Comparison of ENCODE assay signal across 24 cellular contexts in genomic region chr3:85170646-85171045, GRCh38.
"Had no signal": no experiment of that assay in that cellular context is flagged by ENCODE, and none has a peak within 500 bp of the region (broad histone marks: within the 10 kb centered on the region; RNA-seq: fewer than 3 reads in every experiment).

No MANE protein-coding gene starts in this region.

- H3K4me3 ChIP-seq: adrenal gland, breast epithelium, SK-N-MC had no signal

- H3K27ac ChIP-seq: adrenal gland, breast epithelium, SK-N-MC, VCaP had no signal

- H3K27me3 Mint-ChIP-seq: activated CD4-positive, alpha-beta memory T cell treated with anti-CD3 and anti-CD28 coated beads, Interleukin-2, amount 10 ng/mL, durations not matched to agents 7 days and 5 days; activated CD4-positive, alpha-beta T cell treated with anti-CD3 and anti-CD28 coated beads for 36 hours; activated naive CD8-positive, alpha-beta T cell treated with anti-CD3 and anti-CD28 coated beads, Interleukin-2, amount 10 ng/mL, durations not matched to agents 7 days and 5 days had no signal

- DNase-seq: activated CD4-positive, alpha-beta memory T cell treated with anti-CD3 and anti-CD28 coated beads, Interleukin-2, amount 10 ng/mL, durations not matched to agents 7 days and 5 days; activated CD4-positive, alpha-beta T cell treated with anti-CD3 and anti-CD28 coated beads for 36 hours; activated CD4-positive, alpha-beta T cell treated with anti-CD3 and anti-CD28 coated beads, Interleukin-2, amount 50 U/mL, for 1 hour; activated CD4-positive, CD25-positive, alpha-beta regulatory T cell; activated naive CD4-positive, alpha-beta T cell treated with anti-CD3 and anti-CD28 coated beads, Interleukin-2, amount 50 U/mL, for 16 hours; activated naive CD8-positive, alpha-beta T cell treated with anti-CD3 and anti-CD28 coated beads, Interleukin-2, amount 10 ng/mL, durations not matched to agents 7 days and 5 days; activated T-cell treated with anti-CD3 and anti-CD28 coated beads for 4 hours; activated T-cell treated with anti-CD3 and anti-CD28 coated beads, Interleukin-2, amount 50 U/mL, for 48 hours; adrenal gland; aorta; central memory CD4-positive, alpha-beta T cell; MM.1S; NCI-H1105; NCI-H1436; NCI-H1694 treated with DMSO at 0.1 percent for 48 hours; NCI-H2029 treated with DMSO at 0.1 percent for 48 hours; NCI-H510A treated with DMSO at 0.1 percent for 48 hours; NCI-H69; NK-92 treated with Interleukin-12 subunit alpha and Interleukin-12 subunit beta, amount 100 ng/mL, for 24 hours; SIG-M5; T-helper 1 cell had no signal

- H3K36me3 ChIP-seq: adrenal gland, breast epithelium had no signal

- H3K9me3 Mint-ChIP-seq: activated naive CD8-positive, alpha-beta T cell treated with anti-CD3 and anti-CD28 coated beads, Interleukin-2, amount 10 ng/mL, durations not matched to agents 7 days and 5 days had no signal

- H3K27me3 ChIP-seq: adrenal gland, breast epithelium had no signal

- H3K4me1 Mint-ChIP-seq: activated CD4-positive, alpha-beta memory T cell treated with anti-CD3 and anti-CD28 coated beads, Interleukin-2, amount 10 ng/mL, durations not matched to agents 7 days and 5 days; activated CD4-positive, alpha-beta T cell treated with anti-CD3 and anti-CD28 coated beads for 36 hours; activated naive CD8-positive, alpha-beta T cell treated with anti-CD3 and anti-CD28 coated beads, Interleukin-2, amount 10 ng/mL, durations not matched to agents 7 days and 5 days had no signal

- H3K36me3 Mint-ChIP-seq: activated naive CD8-positive, alpha-beta T cell treated with anti-CD3 and anti-CD28 coated beads, Interleukin-2, amount 10 ng/mL, durations not matched to agents 7 days and 5 days had no signal

- H3K9me3 ChIP-seq: adrenal gland, breast epithelium had no signal

- H3K4me3 Mint-ChIP-seq: activated CD4-positive, alpha-beta memory T cell treated with anti-CD3 and anti-CD28 coated beads, Interleukin-2, amount 10 ng/mL, durations not matched to agents 7 days and 5 days; activated CD4-positive, alpha-beta T cell treated with anti-CD3 and anti-CD28 coated beads for 36 hours; activated naive CD8-positive, alpha-beta T cell treated with anti-CD3 and anti-CD28 coated beads, Interleukin-2, amount 10 ng/mL, durations not matched to agents 7 days and 5 days had no signal

- ATAC-seq: activated CD4-positive, alpha-beta T cell treated with anti-CD3 and anti-CD28 coated beads for 36 hours had no signal

- H3K4me1 ChIP-seq: adrenal gland, breast epithelium had no signal

- H3K27ac Mint-ChIP-seq: activated CD4-positive, alpha-beta memory T cell treated with anti-CD3 and anti-CD28 coated beads, Interleukin-2, amount 10 ng/mL, durations not matched to agents 7 days and 5 days; activated CD4-positive, alpha-beta T cell treated with anti-CD3 and anti-CD28 coated beads for 36 hours; activated naive CD8-positive, alpha-beta T cell treated with anti-CD3 and anti-CD28 coated beads, Interleukin-2, amount 10 ng/mL, durations not matched to agents 7 days and 5 days had no signal
